8 cellular contexts compared by ENCODE assay signal in genomic region chrX:84501798-84502628, GRCh38. TPM values are rescaled to one million over a fixed set of nuclear protein-coding genes. Genes with fewer than 3 reads are reported as not detected.
DNase-seq lines count a peak whose midpoint lies in the region; ATAC-seq, FAIRE-seq and TF ChIP-seq lines count a peak whose summit lies in the region.

A gene with protein sequence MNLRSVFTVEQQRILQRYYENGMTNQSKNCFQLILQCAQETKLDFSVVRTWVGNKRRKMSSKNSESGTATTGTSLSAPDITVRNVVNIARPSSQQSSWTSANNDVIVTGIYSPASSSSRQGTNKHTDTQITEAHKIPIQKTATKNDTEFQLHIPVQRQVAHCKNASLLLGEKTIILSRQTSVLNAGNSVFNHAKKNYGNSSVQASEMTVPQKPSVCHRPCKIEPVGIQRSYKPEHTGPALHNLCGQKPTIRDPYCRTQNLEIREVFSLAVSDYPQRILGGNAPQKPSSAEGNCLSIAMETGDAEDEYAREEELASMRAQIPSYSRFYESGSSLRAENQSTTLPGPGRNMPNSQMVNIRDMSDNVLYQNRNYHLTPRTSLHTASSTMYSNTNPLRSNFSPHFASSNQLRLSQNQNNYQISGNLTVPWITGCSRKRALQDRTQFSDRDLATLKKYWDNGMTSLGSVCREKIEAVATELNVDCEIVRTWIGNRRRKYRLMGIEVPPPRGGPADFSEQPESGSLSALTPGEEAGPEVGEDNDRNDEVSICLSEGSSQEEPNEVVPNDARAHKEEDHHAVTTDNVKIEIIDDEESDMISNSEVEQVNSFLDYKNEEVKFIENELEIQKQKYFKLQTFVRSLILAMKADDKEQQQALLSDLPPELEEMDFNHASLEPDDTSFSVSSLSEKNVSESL (minus strand): TSS chrX:84502453. CDS start chrX:84475397, 27,056 bp downstream.

- peak within 1 kb of the TSS; percentile 76 for H3K4me3 ChIP-seq in AG10803 (ENCODE audit: low read length)
- peak within 1 kb of the TSS; percentile 78 for H3K4me3 ChIP-seq in NT2/D1 (ENCODE audit: insufficient read length, low read depth)
- H3K4me3 ChIP-seq in fibroblast of lung (replicated peaks in 1 of 4; ENCODE audit: control extremely low read depth in 1 of 4, insufficient read depth in 1 of 4, low read depth in 3 of 4, low read length in 4 of 4), result peak within 1 kb of the TSS; percentile 54 to 82 (median 71)
- H3K4me3 ChIP-seq in muscle layer of duodenum (ENCODE audit: low read depth in 1 of 2, low read length in 2 of 2), result peak within 1 kb of the TSS; percentile 69 to 81

- ATAC-seq in HG03460 (IDR thresholded peaks at IDR 0.05; ENCODE audit: unreplicated experiment), result peak; percentile 92

- DNase-seq in AG10803 (ENCODE audit: low read depth) (peak; percentile 80), GM19239 (ENCODE audit: insufficient read length, low spot score) (peak; percentile 2), NT2/D1 (ENCODE audit: low read depth, low spot score) (peak; percentile 54), fibroblast of lung (ENCODE audit: low read depth in 2 of 2) (peak; percentile 79 to 90)
- peak; percentile 71 for DNase-seq in activated T-helper 1 cell treated with anti-CD3 and anti-CD28 coated beads, Interleukin-12 subunit alpha, Interleukin-12 subunit beta, Interleukin-2, Interleukin-4 antibody, amounts not matched to agents 30 ng/mL and 10 ng/mL and 1 ng/mL, durations not matched to agents 14 hours and 24 hours and 36 hours (ENCODE audit: low spot score)
- DNase-seq in stimulated activated CD8-positive, alpha-beta memory T cell treated with anti-CD3 and anti-CD28 coated beads, Interleukin-7, amount 100 ng/mL, for 4 hours (ENCODE audit: low read depth in 2 of 2), result peak; percentile 32 to 57

- peaks cover 3% of the 10 kb centered on the region for H3K79me2 ChIP-seq in fibroblast of lung (ENCODE audit: control insufficient read depth, insufficient read depth, low read length)

- peak within 1 kb of the TSS; percentile 71 for H3K4me2 ChIP-seq in fibroblast of lung (ENCODE audit: extremely low read depth, insufficient read depth, low read length)

- FAIRE-seq in GM19239 (lab: Jason Lieb, UNC), result peak; percentile 94

- peak within 1 kb of the TSS; percentile 83 for H3K27ac ChIP-seq in fibroblast of lung (ENCODE audit: insufficient read depth, low read length)
- H3K27ac ChIP-seq in muscle layer of duodenum (ENCODE audit: low read length), result peak within 1 kb of the TSS; percentile 82

- H3K4me1 Mint-ChIP-seq in activated T-helper 1 cell treated with anti-CD3 and anti-CD28 coated beads, Interleukin-12 subunit alpha, Interleukin-12 subunit beta, Interleukin-2, Interleukin-4 antibody, amounts not matched to agents 30 ng/mL and 10 ng/mL and 1 ng/mL, durations not matched to agents 14 hours and 24 hours and 36 hours (ENCODE audit: low read depth), result peaks cover 4% of the 10 kb centered on the region

- H2AFZ ChIP-seq in fibroblast of lung (ENCODE audit: low read length), result peak within 1 kb of the TSS; percentile 89

- H3K4me1 ChIP-seq in NT2/D1 (ENCODE audit: insufficient read depth, insufficient read length) (no peaks in the 10 kb centered on the region), fibroblast of lung (ENCODE audit: control insufficient read depth, extremely low read depth, insufficient read depth, low read length) (no peaks in the 10 kb centered on the region), muscle layer of duodenum (ENCODE audit: control insufficient read depth in 1 of 2, insufficient read depth in 2 of 2, low read length in 2 of 2) (no peaks in the 10 kb centered on the region)

- TF ChIP-seq CTCF in AG10803 (conservative IDR thresholded peaks at IDR 0.05; ENCODE audit: low read length), result no peak
- no peak for TF ChIP-seq CTCF in fibroblast of lung (conservative IDR thresholded peaks at IDR 0.05 in 1 of 2, IDR thresholded peaks at IDR 0.05 in 1 of 2; ENCODE audit: low read depth in 1 of 2, low read length in 2 of 2)

- no peaks in the 10 kb centered on the region for H3K27me3 Mint-ChIP-seq in activated T-helper 1 cell treated with anti-CD3 and anti-CD28 coated beads, Interleukin-12 subunit alpha, Interleukin-12 subunit beta, Interleukin-2, Interleukin-4 antibody, amounts not matched to agents 30 ng/mL and 10 ng/mL and 1 ng/mL, durations not matched to agents 14 hours and 24 hours and 36 hours (ENCODE audit: insufficient read depth)

- no peaks in the 10 kb centered on the region for H3K27me3 ChIP-seq in NT2/D1 (ENCODE audit: insufficient read depth, insufficient read length)
- H3K27me3 ChIP-seq in fibroblast of lung (ENCODE audit: control insufficient read depth, insufficient read depth, low read length), result no peaks in the 10 kb centered on the region
- H3K27me3 ChIP-seq in muscle layer of duodenum (ENCODE audit: low read depth, low read length), result no peaks in the 10 kb centered on the region

- H4K20me1 ChIP-seq in fibroblast of lung (ENCODE audit: control insufficient read depth, extremely low read depth, insufficient read depth, low read length), result no peaks in the 10 kb centered on the region

- H3K36me3 ChIP-seq in NT2/D1 (ENCODE audit: insufficient read depth, insufficient read length, low read length) (peaks cover 7% of the 10 kb centered on the region), fibroblast of lung (ENCODE audit: control insufficient read depth, insufficient read depth, low read length) (no peaks in the 10 kb centered on the region), muscle layer of duodenum (ENCODE audit: control insufficient read depth in 1 of 2, insufficient read depth in 2 of 2, low read length in 2 of 2) (no peaks in the 10 kb centered on the region)

- intact Hi-C loops in activated T-helper 1 cell treated with anti-CD3 and anti-CD28 coated beads, Interleukin-12 subunit alpha, Interleukin-12 subunit beta, Interleukin-2, Interleukin-4 antibody, amounts not matched to agents 30 ng/mL and 10 ng/mL and 1 ng/mL, durations not matched to agents 14 hours and 24 hours and 36 hours (cut with micrococcal nuclease), result no loop called here

- peak within 1 kb of the TSS; percentile 93 for H3K27ac Mint-ChIP-seq in activated T-helper 1 cell treated with anti-CD3 and anti-CD28 coated beads, Interleukin-12 subunit alpha, Interleukin-12 subunit beta, Interleukin-2, Interleukin-4 antibody, amounts not matched to agents 30 ng/mL and 10 ng/mL and 1 ng/mL, durations not matched to agents 14 hours and 24 hours and 36 hours

- H3K9me3 ChIP-seq in NT2/D1 (ENCODE audit: insufficient read depth, low read length), result no peaks in the 10 kb centered on the region
- H3K9me3 ChIP-seq in fibroblast of lung (ENCODE audit: control insufficient read depth, insufficient read depth, low read depth, low read length), result no peaks in the 10 kb centered on the region
- H3K9me3 ChIP-seq in muscle layer of duodenum (ENCODE audit: control insufficient read depth in 1 of 2, low read length in 2 of 2), result no peaks in the 10 kb centered on the region

- H3K36me3 Mint-ChIP-seq in activated T-helper 1 cell treated with anti-CD3 and anti-CD28 coated beads, Interleukin-12 subunit alpha, Interleukin-12 subunit beta, Interleukin-2, Interleukin-4 antibody, amounts not matched to agents 30 ng/mL and 10 ng/mL and 1 ng/mL, durations not matched to agents 14 hours and 24 hours and 36 hours (ENCODE audit: low read depth), result no peaks in the 10 kb centered on the region

- no peaks in the 10 kb centered on the region for H3K9me3 Mint-ChIP-seq in activated T-helper 1 cell treated with anti-CD3 and anti-CD28 coated beads, Interleukin-12 subunit alpha, Interleukin-12 subunit beta, Interleukin-2, Interleukin-4 antibody, amounts not matched to agents 30 ng/mL and 10 ng/mL and 1 ng/mL, durations not matched to agents 14 hours and 24 hours and 36 hours

- peak within 1 kb of the TSS; percentile 91 for H3K4me3 Mint-ChIP-seq in activated T-helper 1 cell treated with anti-CD3 and anti-CD28 coated beads, Interleukin-12 subunit alpha, Interleukin-12 subunit beta, Interleukin-2, Interleukin-4 antibody, amounts not matched to agents 30 ng/mL and 10 ng/mL and 1 ng/mL, durations not matched to agents 14 hours and 24 hours and 36 hours

- H3K9ac ChIP-seq in NT2/D1 (ENCODE audit: insufficient read length, low read depth) (peak within 1 kb of the TSS; percentile 90), fibroblast of lung (ENCODE audit: insufficient read depth, low read length) (peak within 1 kb of the TSS; percentile 61)

RNA-seq across cellular contexts. Expression of the gene that starts here (rescaled TPM):
- 1.9 and 2.7 TPM in 2 replicates for total RNA-seq in activated T-helper 1 cell treated with anti-CD3 and anti-CD28 coated beads, Interleukin-12 subunit alpha, Interleukin-12 subunit beta, Interleukin-2, Interleukin-4 antibody, amounts not matched to agents 30 ng/mL and 10 ng/mL and 1 ng/mL, durations not matched to agents 14 hours and 24 hours and 36 hours
- total RNA-seq in fibroblast of lung, result 3.1 and 4.5 TPM in 2 replicates
- 4.1 and 4.8 TPM in 2 replicates for polyA plus RNA-seq in fibroblast of lung
- 3.2 and 4.2 TPM in 2 replicates for polyA plus RNA-seq in fibroblast of lung (2012)
- 0.12 and 0.41 TPM in 2 replicates for polyA minus RNA-seq in fibroblast of lung (ENCODE audit: low replicate concordance)

Comparison
In these comparisons a context has a peak if more than half of its experiments do, and no peak if none do; other contexts are left out.
1. Peak in every context shown above with its lines: DNase-seq, ATAC-seq, H3K4me3 ChIP-seq and H3K27ac ChIP-seq.
2. DNase-seq: peak in every context shown above with its lines; median percentile 84 in fibroblast of lung; 80 in AG10803; 71 in activated T-helper 1 cell treated with anti-CD3 and anti-CD28 coated beads, Interleukin-12 subunit alpha, Interleukin-12 subunit beta, Interleukin-2, Interleukin-4 antibody, amounts not matched to agents 30 ng/mL and 10 ng/mL and 1 ng/mL, durations not matched to agents 14 hours and 24 hours and 36 hours; 54 in NT2/D1; 44 in stimulated activated CD8-positive, alpha-beta memory T cell treated with anti-CD3 and anti-CD28 coated beads, Interleukin-7, amount 100 ng/mL, for 4 hours; 2 in GM19239.